Comparison of ENCODE assay signal across 23 cellular contexts in the genomic region with DNA sequence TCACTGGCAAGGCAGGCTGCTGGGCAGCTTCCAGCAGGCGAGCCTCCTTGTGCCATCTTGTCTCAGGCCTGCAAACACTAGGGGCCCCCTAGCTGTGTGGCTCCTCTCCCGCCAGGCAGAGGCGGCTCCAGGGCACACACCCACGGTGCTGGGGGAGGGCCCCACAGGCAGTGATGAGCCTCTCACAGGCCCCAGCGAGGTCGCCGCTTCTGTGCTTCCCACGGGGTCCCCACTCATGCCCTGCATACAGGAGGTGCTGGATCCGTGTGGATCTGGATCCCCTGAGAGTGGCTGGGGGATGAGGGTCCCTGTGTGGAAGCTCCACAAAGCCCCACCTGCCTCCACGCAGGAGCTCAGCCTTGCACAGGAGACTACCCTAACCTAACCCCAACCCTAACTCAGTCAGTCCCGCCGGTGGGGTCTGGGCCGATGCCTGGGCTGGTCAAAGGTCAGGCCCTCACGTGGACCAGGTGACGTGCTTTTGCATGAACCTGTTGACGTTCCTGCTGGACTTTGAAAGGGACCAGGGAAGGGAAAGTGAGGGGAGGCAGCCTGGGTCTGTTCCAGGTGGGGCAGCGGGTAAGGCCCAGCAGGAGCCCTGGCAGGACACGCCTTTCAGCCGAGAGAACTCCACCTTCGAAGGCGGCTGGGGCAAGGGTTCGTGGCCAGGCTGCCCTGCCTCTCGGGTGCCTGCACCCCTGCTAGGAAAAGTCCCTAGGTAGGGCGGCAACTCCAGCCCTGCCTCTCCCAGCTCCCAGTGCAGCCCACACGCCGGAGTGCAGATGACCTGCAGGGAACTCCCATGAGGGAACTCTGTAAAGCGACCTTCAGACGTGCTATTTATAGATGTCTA. TPM values are rescaled to one million over a fixed set of nuclear protein-coding genes. Genes with fewer than 3 reads are reported as not detected.
DNase-seq lines count a peak whose midpoint lies in the region; ATAC-seq, FAIRE-seq and TF ChIP-seq lines count a peak whose summit lies in the region.
"Had no signal": no experiment of that assay in that cellular context is flagged by ENCODE, and none has a peak within 500 bp of the region (broad histone marks: within the 10 kb centered on the region; RNA-seq: fewer than 3 reads in every experiment).

No MANE protein-coding gene starts in this region.

- H4K20me1 ChIP-seq in K562 (replicated peaks; ENCODE audit: control insufficient read depth, insufficient read depth, low read length), result no peaks in the 10 kb centered on the region

- no peak overlapping the region for H3K27ac ChIP-seq in K562 (ENCODE audit: extremely low read depth, low read depth, low read length)
- H3K27ac ChIP-seq: dorsolateral prefrontal cortex, heart right ventricle, neutrophil had no signal

- intact Hi-C loops in left cardiac atrium (cut with DNase I) (no loop called here), cardiac septum (cut with DNase I) (no loop called here), K562 (cut with micrococcal nuclease) (no loop called here), mucosa of descending colon (cut with DNase I, micrococcal nuclease) (loop anchor here in 1 of 2 donors (10.0 kb wide), 1 partner anchor 94 kb away; no protein-coding TSS in a partner anchor)

- CTCF ChIA-PET in K562 (lab: Yijun Ruan, JAX; ENCODE audit: low intra/inter-chr PET ratio), result no interaction called here
- CTCF ChIA-PET in activated naive CD4-positive, alpha-beta T cell treated with anti-CD3 and anti-CD28 coated beads, Interleukin-2, amount 10 ng/mL, durations not matched to agents 7 days and 5 days (lab: Charles Lee), result no interaction called here
- CTCF ChIA-PET in activated CD8-positive, alpha-beta memory T cell treated with anti-CD3 and anti-CD28 coated beads, Interleukin-2, amount 10 ng/mL, durations not matched to agents 7 days and 5 days (lab: Charles Lee), result interaction anchor here (1.8 kb wide), 1 partner anchor 11 kb away, joined by 6 read pairs; a partner anchor contains a TSS

- 61% methylated on average over 27 of the region's 28 CpGs for WGBS in K562 (ENCODE audit: insufficient coverage, low coverage, missing lambda C conversion rate)

- peaks cover 39% of the 10 kb centered on the region for H3K27me3 Mint-ChIP-seq in activated naive CD4-positive, alpha-beta T cell treated with anti-CD3 and anti-CD28 coated beads, Interleukin-2, amount 10 ng/mL, durations not matched to agents 7 days and 5 days
- H3K27me3 Mint-ChIP-seq in activated CD8-positive, alpha-beta memory T cell treated with anti-CD3 and anti-CD28 coated beads, Interleukin-2, amount 10 ng/mL, durations not matched to agents 7 days and 5 days, result peaks cover 22% of the 10 kb centered on the region

- no peaks in the 10 kb centered on the region for H3K27me3 ChIP-seq in K562 (ENCODE audit: control insufficient read depth in 2 of 2, insufficient read depth in 2 of 2, low read length in 2 of 2)

- H3K9me3 Mint-ChIP-seq in activated naive CD4-positive, alpha-beta T cell treated with anti-CD3 and anti-CD28 coated beads, Interleukin-2, amount 10 ng/mL, durations not matched to agents 7 days and 5 days, result no peaks in the 10 kb centered on the region
- no peaks in the 10 kb centered on the region for H3K9me3 Mint-ChIP-seq in activated CD8-positive, alpha-beta memory T cell treated with anti-CD3 and anti-CD28 coated beads, Interleukin-2, amount 10 ng/mL, durations not matched to agents 7 days and 5 days (ENCODE audit: low read depth)
- H3K9me3 Mint-ChIP-seq: activated naive CD8-positive, alpha-beta T cell treated with anti-CD3 and anti-CD28 coated beads for 36 hours; activated T-cell treated with anti-CD3 and anti-CD28 coated beads, Interleukin-2, amount 50 U/mL, for 4 hours; brain; stimulated activated naive CD8-positive, alpha-beta T cell treated with anti-CD3 and anti-CD28 coated beads, Interleukin-15, Interleukin-2, amounts not matched to agents 100 ng/mL and 50 ng/mL, for 24 hours had no signal

- no TSS peak for BruUV-seq in K562 (replicated peaks; lab: Mats Ljungman, UMichigan)

- H3K36me3 ChIP-seq in K562 (ENCODE audit: control insufficient read depth, insufficient read depth, low read length) (no peaks in the 10 kb centered on the region), mucosa of descending colon (ENCODE audit: low read depth) (no peaks in the 10 kb centered on the region)

- no peak for TF ChIP-seq CTCF in K562 (IDR thresholded peaks at IDR 0.05 in 2 of 3, conservative IDR thresholded peaks at IDR 0.05 in 1 of 3; ENCODE audit: insufficient read depth in 2 of 3, low read depth in 1 of 3, low read length in 3 of 3)
- TF ChIP-seq CTCF in mucosa of descending colon (IDR thresholded peaks at IDR 0.05), result no peak
- TF ChIP-seq CTCF in GM13977 (IDR thresholded peaks at IDR 0.05; ENCODE audit: extremely low read depth, insufficient read depth, missing control alignments), result no peak

- H3K36me3 Mint-ChIP-seq in activated naive CD4-positive, alpha-beta T cell treated with anti-CD3 and anti-CD28 coated beads, Interleukin-2, amount 10 ng/mL, durations not matched to agents 7 days and 5 days, result no peaks in the 10 kb centered on the region
- no peaks in the 10 kb centered on the region for H3K36me3 Mint-ChIP-seq in activated CD8-positive, alpha-beta memory T cell treated with anti-CD3 and anti-CD28 coated beads, Interleukin-2, amount 10 ng/mL, durations not matched to agents 7 days and 5 days
- H3K36me3 Mint-ChIP-seq: activated naive CD8-positive, alpha-beta T cell treated with anti-CD3 and anti-CD28 coated beads for 36 hours; brain had no signal

- no peak for TF ChIP-seq RAD21 in K562 (CRISPR knock-in tag; conservative IDR thresholded peaks at IDR 0.05 in 1 of 2, IDR thresholded peaks at IDR 0.05 in 1 of 2)

- H3K79me2 ChIP-seq in K562 (ENCODE audit: control insufficient read depth, insufficient read depth, low read length), result peaks cover 11% of the 10 kb centered on the region; the same call in 2 of the 3 replicates

- H3K4me3 Mint-ChIP-seq in activated naive CD4-positive, alpha-beta T cell treated with anti-CD3 and anti-CD28 coated beads, Interleukin-2, amount 10 ng/mL, durations not matched to agents 7 days and 5 days, result no peak overlapping the region
- H3K4me3 Mint-ChIP-seq in activated CD8-positive, alpha-beta memory T cell treated with anti-CD3 and anti-CD28 coated beads, Interleukin-2, amount 10 ng/mL, durations not matched to agents 7 days and 5 days, result no peak overlapping the region
- H3K4me3 Mint-ChIP-seq: activated naive CD8-positive, alpha-beta T cell treated with anti-CD3 and anti-CD28 coated beads for 36 hours; activated T-cell treated with anti-CD3 and anti-CD28 coated beads, Interleukin-2, amount 50 U/mL, for 4 hours; stimulated activated naive CD8-positive, alpha-beta T cell treated with anti-CD3 and anti-CD28 coated beads, Interleukin-15, Interleukin-2, amounts not matched to agents 100 ng/mL and 50 ng/mL, for 24 hours had no signal

- H2AFZ ChIP-seq in K562 (ENCODE audit: low read depth, low read length), result peak overlapping the region; percentile 33; the same call in 1 of the 2 replicates

- in situ Hi-C loops in K562 (cut with MboI), result no loop called here
- in situ Hi-C loops in GM13977 (cut with MboI; ENCODE audit: low pct_unique_long_range_greater_than_20kb, low sequenced_read_pairs, unreplicated experiment), result no loop called here

- no peak for FAIRE-seq in K562 (lab: Jason Lieb, UNC)
- FAIRE-seq: islet of Langerhans, RCC 7860 had no signal

- no peak for ATAC-seq in left cardiac atrium
- ATAC-seq in K562, result no peak
- ATAC-seq in mucosa of descending colon, result peak; percentile 72
- ATAC-seq in GM21381 (IDR thresholded peaks at IDR 0.05; ENCODE audit: unreplicated experiment), result no peak
- no peak for ATAC-seq in activated CD8-positive, alpha-beta memory T cell treated with anti-CD3 and anti-CD28 coated beads, Interleukin-2, amount 10 ng/mL, durations not matched to agents 7 days and 5 days
- ATAC-seq: activated T-cell treated with anti-CD3 and anti-CD28 coated beads, Interleukin-2, amount 50 U/mL, for 4 hours; heart right ventricle had no signal

- POLR2A ChIA-PET in K562 (lab: Yijun Ruan, JAX), result interaction anchor here (0.6 kb wide), 1 partner anchor 306 kb away, joined by 3 read pairs; a partner anchor contains a TSS

- no peak for TF ChIP-seq EP300 in K562 (IDR thresholded peaks at IDR 0.05; ENCODE audit: low read length)

- H3K4me3 ChIP-seq in K562, result no peak overlapping the region
- H3K4me3 ChIP-seq in mucosa of descending colon, result no peak overlapping the region
- H3K4me3 ChIP-seq: dorsolateral prefrontal cortex, heart right ventricle had no signal

- peaks cover 17% of the 10 kb centered on the region for H3K4me1 Mint-ChIP-seq in activated naive CD4-positive, alpha-beta T cell treated with anti-CD3 and anti-CD28 coated beads, Interleukin-2, amount 10 ng/mL, durations not matched to agents 7 days and 5 days
- H3K4me1 Mint-ChIP-seq in activated CD8-positive, alpha-beta memory T cell treated with anti-CD3 and anti-CD28 coated beads, Interleukin-2, amount 10 ng/mL, durations not matched to agents 7 days and 5 days, result peaks cover 8% of the 10 kb centered on the region

- H3K9me3 ChIP-seq in K562 (replicated peaks; ENCODE audit: control insufficient read depth, insufficient read depth, low read depth, low read length) (no peaks in the 10 kb centered on the region), mucosa of descending colon (no peaks in the 10 kb centered on the region)
- H3K9me3 ChIP-seq: heart right ventricle, neutrophil had no signal

- DNase-seq in left cardiac atrium (peak; percentile 23), cardiac septum (ENCODE audit: low spot score) (no peak), K562 (ENCODE audit: extremely low read depth in 1 of 4, low spot score in 3 of 4) (no peak), mucosa of descending colon (peak; percentile 88 to 91 (median 91)), GM13977 (ENCODE audit: low spot score) (no peak)
- no peak for DNase-seq in activated naive CD4-positive, alpha-beta T cell treated with anti-CD3 and anti-CD28 coated beads, Interleukin-2, amount 10 ng/mL, durations not matched to agents 7 days and 5 days
- DNase-seq in activated CD8-positive, alpha-beta memory T cell treated with anti-CD3 and anti-CD28 coated beads, Interleukin-2, amount 10 ng/mL, durations not matched to agents 7 days and 5 days, result no peak
- DNase-seq: activated CD4-positive, alpha-beta T cell treated with anti-CD3 and anti-CD28 coated beads, Interleukin-2, amount 50 U/mL, for 48 hours; activated naive CD8-positive, alpha-beta T cell treated with anti-CD3 and anti-CD28 coated beads for 36 hours; activated T-cell treated with anti-CD3 and anti-CD28 coated beads, Interleukin-2, amount 50 U/mL, for 4 hours; dorsolateral prefrontal cortex; heart right ventricle; mesendoderm; NCI-H2081; NCI-H748 treated with DMSO at 0.1 percent for 48 hours; stimulated activated CD4-positive, alpha-beta T cell treated with anti-CD3 and anti-CD28 coated beads, Interleukin-15, amount 100 ng/mL, for 24 hours had no signal

- H3K27ac Mint-ChIP-seq in activated naive CD4-positive, alpha-beta T cell treated with anti-CD3 and anti-CD28 coated beads, Interleukin-2, amount 10 ng/mL, durations not matched to agents 7 days and 5 days, result no peak overlapping the region
- no peak overlapping the region for H3K27ac Mint-ChIP-seq in activated CD8-positive, alpha-beta memory T cell treated with anti-CD3 and anti-CD28 coated beads, Interleukin-2, amount 10 ng/mL, durations not matched to agents 7 days and 5 days
- H3K27ac Mint-ChIP-seq: activated naive CD8-positive, alpha-beta T cell treated with anti-CD3 and anti-CD28 coated beads for 36 hours; stimulated activated naive CD8-positive, alpha-beta T cell treated with anti-CD3 and anti-CD28 coated beads, Interleukin-15, Interleukin-2, amounts not matched to agents 100 ng/mL and 50 ng/mL, for 24 hours had no signal

- H3K4me2 ChIP-seq in K562 (ENCODE audit: insufficient read depth, low read length), result no peak overlapping the region

- no peaks in the 10 kb centered on the region for H3K9me1 ChIP-seq in K562 (ENCODE audit: control insufficient read depth, insufficient read depth, low read length)

- H3K9ac ChIP-seq in K562 (ENCODE audit: insufficient read depth in 1 of 2, low read depth in 2 of 2, low read length in 2 of 2), result peak overlapping the region in 1 of 2 experiments; percentile 70; a peak in 2 of 4 replicates

- H3K4me1 ChIP-seq in K562 (replicated peaks in 1 of 2; ENCODE audit: control insufficient read depth in 2 of 2, insufficient read depth in 2 of 2, low read length in 2 of 2) (peaks cover 43 to 97% of the 10 kb centered on the region in 2 experiments), mucosa of descending colon (ENCODE audit: low read depth) (peaks cover 44% of the 10 kb centered on the region)

- TF ChIP-seq POLR2A in K562 (conservative IDR thresholded peaks at IDR 0.05), result no peak

RNA-seq across cellular contexts. Expression of a gene that starts 5.2 kb away (rescaled TPM):
- total RNA-seq in left cardiac atrium (10 to 100 TPM in 1 of 2 donors, 1 to 10 TPM in 1; 6.6 to 12.6 TPM), cardiac septum (2.0 TPM), K562 (2014; rRNA removed) (0.18 TPM in 1 of 2 replicates, not detected in the other), K562 (2014; rRNA removed; fragmentation: Illumina TruSeq; extraction: Trizol) (not detected in 2 replicates), K562 (2015; rRNA removed; fragmentation: Illumina TruSeq; extraction: Trizol) (not detected in 2 replicates), K562 (2021) (0.11 TPM in 1 of 2 replicates, not detected in the other), mucosa of descending colon (100 to 1,000 TPM; 127 to 268 (median 213) TPM)
- 0.86 TPM in 1 of 2 replicates, not detected in the other for total RNA-seq in K562 (2011; cell fraction: chromatin; rRNA removed; ENCODE audit: low replicate concordance)
- total RNA-seq in K562 (2011; cell fraction: nucleolus; rRNA removed), result 0.53 and 0.83 TPM in 2 replicates
- 0.99 TPM in 1 of 2 replicates, not detected in the other for total RNA-seq in K562 (2011; cell fraction: nucleoplasm; rRNA removed)
- polyA plus RNA-seq in K562 (2011; rRNA removed) (0.19 and 0.46 TPM in 2 replicates), K562 (2014; fragmentation: Illumina TruSeq; extraction: Trizol) (0.15 TPM in 1 of 2 replicates, not detected in the other), K562 (2014; fragmentation: Nextera tagmentation; extraction: Ambion mirVana) (not detected), K562 (2014; rRNA removed) (not detected in 2 replicates)
- 0.35 and 1.1 TPM in 2 replicates for polyA plus RNA-seq in K562 (2011; cell fraction: cytosol; rRNA removed)
- polyA plus RNA-seq in K562 (2011; cell fraction: nucleus; rRNA removed), result 0.31 and 0.47 TPM in 2 replicates
- 0.36 and 0.57 TPM in 2 replicates for polyA plus RNA-seq in K562 (2012)
- 0.18 and 0.33 TPM in 2 replicates for polyA minus RNA-seq in K562 (2011; rRNA and poly(A)+ RNA removed)
- polyA minus RNA-seq in K562 (2011; cell fraction: cytosol; rRNA and poly(A)+ RNA removed), result not detected in 2 replicates
- polyA minus RNA-seq in K562 (2011; cell fraction: nucleus; rRNA and poly(A)+ RNA removed), result 0.94 TPM in 1 of 2 replicates, not detected in the other
- 1 to 10 TPM in 1 of 2 experiments, under 1 TPM in 1; 0.68 to 2.7 TPM for total RNA-seq in activated CD8-positive, alpha-beta memory T cell treated with anti-CD3 and anti-CD28 coated beads, Interleukin-2, amount 10 ng/mL, durations not matched to agents 7 days and 5 days

RNA-seq across cellular contexts. Expression of a gene that starts 11.0 kb away (rescaled TPM):
- 1 to 10 TPM in 1 of 2 donors, under 1 TPM in 1; 0.60 to 1.8 TPM for total RNA-seq in left cardiac atrium
- total RNA-seq in cardiac septum, result 0.62 TPM
- 0.44 TPM in 1 of 2 replicates, not detected in the other for total RNA-seq in K562 (2011; cell fraction: chromatin; rRNA removed; ENCODE audit: low replicate concordance)
- total RNA-seq in K562 (2011; cell fraction: nucleolus; rRNA removed), result 0.66 and 0.83 TPM in 2 replicates
- total RNA-seq in K562 (2011; cell fraction: nucleoplasm; rRNA removed), result 0.69 TPM in 1 of 2 replicates, not detected in the other
- total RNA-seq in K562 (2014; rRNA removed), result not detected in 2 replicates
- not detected in 2 replicates for total RNA-seq in K562 (2014; rRNA removed; fragmentation: Illumina TruSeq; extraction: Trizol)
- total RNA-seq in K562 (2015; rRNA removed; fragmentation: Illumina TruSeq; extraction: Trizol), result not detected in 2 replicates
- 0.18 and 0.35 TPM in 2 replicates for total RNA-seq in K562 (2021)
- polyA plus RNA-seq in K562 (2011; rRNA removed), result 0.21 and 0.85 TPM in 2 replicates
- polyA plus RNA-seq in K562 (2011; cell fraction: cytosol; rRNA removed), result 0.34 and 1.3 TPM in 2 replicates
- 0.88 and 1.2 TPM in 2 replicates for polyA plus RNA-seq in K562 (2011; cell fraction: nucleus; rRNA removed)
- polyA plus RNA-seq in K562 (2012), result 0.16 and 0.19 TPM in 2 replicates
- polyA plus RNA-seq in K562 (2014; fragmentation: Illumina TruSeq; extraction: Trizol), result not detected in 2 replicates
- polyA plus RNA-seq in K562 (2014; fragmentation: Nextera tagmentation; extraction: Ambion mirVana), result not detected
- polyA plus RNA-seq in K562 (2014; rRNA removed), result not detected in 2 replicates
- not detected in 2 replicates for polyA minus RNA-seq in K562 (2011; rRNA and poly(A)+ RNA removed)
- 1.0 TPM in 1 of 2 replicates, not detected in the other for polyA minus RNA-seq in K562 (2011; cell fraction: cytosol; rRNA and poly(A)+ RNA removed)
- polyA minus RNA-seq in K562 (2011; cell fraction: nucleus; rRNA and poly(A)+ RNA removed), result 0.27 TPM in 1 of 2 replicates, not detected in the other
- total RNA-seq in mucosa of descending colon, result 10 to 100 TPM in 2 of 3 donors, 1 to 10 TPM in 1; 10.0 to 12.8 (median 12.3) TPM
- 100 to 1,000 TPM; 307 to 417 TPM for total RNA-seq in activated CD8-positive, alpha-beta memory T cell treated with anti-CD3 and anti-CD28 coated beads, Interleukin-2, amount 10 ng/mL, durations not matched to agents 7 days and 5 days

RNA-seq across cellular contexts. Expression of a gene that starts 30.7 kb away (rescaled TPM):
- not detected for total RNA-seq in left cardiac atrium
- total RNA-seq in cardiac septum, result not detected
- 1.0 and 1.2 TPM in 2 replicates for total RNA-seq in K562 (2011; cell fraction: chromatin; rRNA removed; ENCODE audit: low replicate concordance)
- 1.2 TPM in 2 replicates for total RNA-seq in K562 (2011; cell fraction: nucleolus; rRNA removed)
- total RNA-seq in K562 (2011; cell fraction: nucleoplasm; rRNA removed), result 1.0 and 1.8 TPM in 2 replicates
- 1.6 and 2.4 TPM in 2 replicates for total RNA-seq in K562 (2014; rRNA removed)
- 0.93 and 1.4 TPM in 2 replicates for total RNA-seq in K562 (2014; rRNA removed; fragmentation: Illumina TruSeq; extraction: Trizol)
- total RNA-seq in K562 (2015; rRNA removed; fragmentation: Illumina TruSeq; extraction: Trizol), result 1.6 and 2.0 TPM in 2 replicates
- 1.4 and 2.1 TPM in 2 replicates for total RNA-seq in K562 (2021)
- 3.6 and 4.9 TPM in 2 replicates for polyA plus RNA-seq in K562 (2011; rRNA removed)
- 4.1 and 5.7 TPM in 2 replicates for polyA plus RNA-seq in K562 (2011; cell fraction: cytosol; rRNA removed)
- 1.2 and 1.9 TPM in 2 replicates for polyA plus RNA-seq in K562 (2011; cell fraction: nucleus; rRNA removed)
- 2.0 and 5.3 TPM in 2 replicates for polyA plus RNA-seq in K562 (2012)
- 1.9 and 2.3 TPM in 2 replicates for polyA plus RNA-seq in K562 (2014; fragmentation: Illumina TruSeq; extraction: Trizol)
- polyA plus RNA-seq in K562 (2014; fragmentation: Nextera tagmentation; extraction: Ambion mirVana), result under 1 TPM; 0.10 to 0.57 TPM
- 1.9 and 2.2 TPM in 2 replicates for polyA plus RNA-seq in K562 (2014; rRNA removed)
- 2.4 and 2.7 TPM in 2 replicates for polyA minus RNA-seq in K562 (2011; rRNA and poly(A)+ RNA removed)
- polyA minus RNA-seq in K562 (2011; cell fraction: cytosol; rRNA and poly(A)+ RNA removed), result 0.91 and 1.5 TPM in 2 replicates
- 0.13 and 0.56 TPM in 2 replicates for polyA minus RNA-seq in K562 (2011; cell fraction: nucleus; rRNA and poly(A)+ RNA removed)
- not detected for total RNA-seq in mucosa of descending colon
- total RNA-seq in activated CD8-positive, alpha-beta memory T cell treated with anti-CD3 and anti-CD28 coated beads, Interleukin-2, amount 10 ng/mL, durations not matched to agents 7 days and 5 days, result under 1 TPM in 1 of 2 experiments, not detected in 1; 0.15 TPM
- total RNA-seq: dorsolateral prefrontal cortex, heart right ventricle, urinary bladder had no signal
- polyA plus RNA-seq: heart right ventricle, urinary bladder had no signal

RNA-seq across cellular contexts. Expression of a gene that starts 43.2 kb away (rescaled TPM):
- total RNA-seq in left cardiac atrium (1 to 10 TPM in 1 of 2 donors, under 1 TPM in 1; 0.32 to 1.4 TPM), cardiac septum (0.51 TPM), K562 (2014; rRNA removed) (not detected in 2 replicates), K562 (2014; rRNA removed; fragmentation: Illumina TruSeq; extraction: Trizol) (not detected in 2 replicates), K562 (2015; rRNA removed; fragmentation: Illumina TruSeq; extraction: Trizol) (not detected in 2 replicates), K562 (2021) (0.22 TPM in 1 of 2 replicates, not detected in the other), mucosa of descending colon (not detected)
- not detected in 2 replicates for total RNA-seq in K562 (2011; cell fraction: chromatin; rRNA removed; ENCODE audit: low replicate concordance)
- total RNA-seq in K562 (2011; cell fraction: nucleolus; rRNA removed), result not detected in 2 replicates
- not detected in 2 replicates for total RNA-seq in K562 (2011; cell fraction: nucleoplasm; rRNA removed)
- polyA plus RNA-seq in K562 (2011; rRNA removed) (not detected in 2 replicates), K562 (2014; fragmentation: Illumina TruSeq; extraction: Trizol) (not detected in 2 replicates), K562 (2014; fragmentation: Nextera tagmentation; extraction: Ambion mirVana) (not detected), K562 (2014; rRNA removed) (not detected in 2 replicates)
- not detected in 2 replicates for polyA plus RNA-seq in K562 (2011; cell fraction: cytosol; rRNA removed)
- 0.27 TPM in 1 of 2 replicates, not detected in the other for polyA plus RNA-seq in K562 (2011; cell fraction: nucleus; rRNA removed)
- not detected in 2 replicates for polyA plus RNA-seq in K562 (2012)
- not detected in 2 replicates for polyA minus RNA-seq in K562 (2011; rRNA and poly(A)+ RNA removed)
- not detected in 2 replicates for polyA minus RNA-seq in K562 (2011; cell fraction: cytosol; rRNA and poly(A)+ RNA removed)
- polyA minus RNA-seq in K562 (2011; cell fraction: nucleus; rRNA and poly(A)+ RNA removed), result not detected in 2 replicates
- total RNA-seq in activated CD8-positive, alpha-beta memory T cell treated with anti-CD3 and anti-CD28 coated beads, Interleukin-2, amount 10 ng/mL, durations not matched to agents 7 days and 5 days, result under 1 TPM in 1 of 2 experiments, not detected in 1; 0.16 TPM
- total RNA-seq: activated naive CD8-positive, alpha-beta T cell treated with anti-CD3 and anti-CD28 coated beads for 36 hours; activated T-cell treated with anti-CD3 and anti-CD28 coated beads, Interleukin-2, amount 50 U/mL, for 4 hours; urinary bladder had no signal
- polyA plus RNA-seq: urinary bladder had no signal

RNA-seq across cellular contexts. Expression of a gene that starts 54.9 kb away (rescaled TPM):
- total RNA-seq in left cardiac atrium, result 10 to 100 TPM; 63.6 to 88.2 TPM
- 80.9 TPM for total RNA-seq in cardiac septum
- total RNA-seq in K562 (2011; cell fraction: chromatin; rRNA removed; ENCODE audit: low replicate concordance), result 268 and 441 TPM in 2 replicates
- 196 and 213 TPM in 2 replicates for total RNA-seq in K562 (2011; cell fraction: nucleolus; rRNA removed)
- 179 and 187 TPM in 2 replicates for total RNA-seq in K562 (2011; cell fraction: nucleoplasm; rRNA removed)
- 26.1 and 39.0 TPM in 2 replicates for total RNA-seq in K562 (2014; rRNA removed)
- total RNA-seq in K562 (2014; rRNA removed; fragmentation: Illumina TruSeq; extraction: Trizol), result 35.9 and 41.3 TPM in 2 replicates
- 35.7 and 36.6 TPM in 2 replicates for total RNA-seq in K562 (2015; rRNA removed; fragmentation: Illumina TruSeq; extraction: Trizol)
- 95.3 and 114 TPM in 2 replicates for total RNA-seq in K562 (2021)
- polyA plus RNA-seq in K562 (2011; rRNA removed), result 82.8 and 96.8 TPM in 2 replicates
- polyA plus RNA-seq in K562 (2011; cell fraction: cytosol; rRNA removed), result 51.5 and 60.4 TPM in 2 replicates
- 306 and 488 TPM in 2 replicates for polyA plus RNA-seq in K562 (2011; cell fraction: nucleus; rRNA removed)
- 102 and 106 TPM in 2 replicates for polyA plus RNA-seq in K562 (2012)
- 123 and 133 TPM in 2 replicates for polyA plus RNA-seq in K562 (2014; fragmentation: Illumina TruSeq; extraction: Trizol)
- 1 to 10 TPM; 6.5 to 7.4 TPM for polyA plus RNA-seq in K562 (2014; fragmentation: Nextera tagmentation; extraction: Ambion mirVana)
- 81.0 and 90.3 TPM in 2 replicates for polyA plus RNA-seq in K562 (2014; rRNA removed)
- polyA minus RNA-seq in K562 (2011; rRNA and poly(A)+ RNA removed), result 56.2 and 74.7 TPM in 2 replicates
- polyA minus RNA-seq in K562 (2011; cell fraction: cytosol; rRNA and poly(A)+ RNA removed), result 45.7 and 51.3 TPM in 2 replicates
- 71.1 and 74.9 TPM in 2 replicates for polyA minus RNA-seq in K562 (2011; cell fraction: nucleus; rRNA and poly(A)+ RNA removed)
- 100 to 1,000 TPM; 177 to 221 (median 189) TPM for total RNA-seq in mucosa of descending colon
- 100 to 1,000 TPM; 120 to 139 TPM for total RNA-seq in activated CD8-positive, alpha-beta memory T cell treated with anti-CD3 and anti-CD28 coated beads, Interleukin-2, amount 10 ng/mL, durations not matched to agents 7 days and 5 days

Comparison
In these comparisons a context has a peak if more than half of its experiments do, and no peak if none do; other contexts are left out.
1. DNase-seq: peak in left cardiac atrium (single experiment) and mucosa of descending colon (3 of 3); none in cardiac septum (single experiment), K562 (0 of 4), GM13977 (single experiment), activated naive CD4-positive, alpha-beta T cell treated with anti-CD3 and anti-CD28 coated beads, Interleukin-2, amount 10 ng/mL, durations not matched to agents 7 days and 5 days (single experiment) and activated CD8-positive, alpha-beta memory T cell treated with anti-CD3 and anti-CD28 coated beads, Interleukin-2, amount 10 ng/mL, durations not matched to agents 7 days and 5 days (single experiment).
2. RNA of a gene that starts 5.2 kb away (total RNA-seq): 127 to 268 TPM in mucosa of descending colon; 6.6 to 12.6 TPM in left cardiac atrium, 0.68 to 2.7 TPM in activated CD8-positive, alpha-beta memory T cell treated with anti-CD3 and anti-CD28 coated beads, Interleukin-2, amount 10 ng/mL, durations not matched to agents 7 days and 5 days, 2.0 TPM in cardiac septum (single experiment) and 0.11 to 0.99 TPM in K562; every median in the first group is over 4 times any median in the second.
3. RNA of a gene that starts 11.0 kb away (total RNA-seq): 307 to 417 TPM in activated CD8-positive, alpha-beta memory T cell treated with anti-CD3 and anti-CD28 coated beads, Interleukin-2, amount 10 ng/mL, durations not matched to agents 7 days and 5 days; 10.0 to 12.8 TPM in mucosa of descending colon, 0.60 to 1.8 TPM in left cardiac atrium, 0.62 TPM in cardiac septum (single experiment) and 0.18 to 0.83 TPM in K562; every median in the first group is over 10 times any median in the second.